Comparison of ENCODE assay signal across 8 cellular contexts in the genomic region with DNA sequence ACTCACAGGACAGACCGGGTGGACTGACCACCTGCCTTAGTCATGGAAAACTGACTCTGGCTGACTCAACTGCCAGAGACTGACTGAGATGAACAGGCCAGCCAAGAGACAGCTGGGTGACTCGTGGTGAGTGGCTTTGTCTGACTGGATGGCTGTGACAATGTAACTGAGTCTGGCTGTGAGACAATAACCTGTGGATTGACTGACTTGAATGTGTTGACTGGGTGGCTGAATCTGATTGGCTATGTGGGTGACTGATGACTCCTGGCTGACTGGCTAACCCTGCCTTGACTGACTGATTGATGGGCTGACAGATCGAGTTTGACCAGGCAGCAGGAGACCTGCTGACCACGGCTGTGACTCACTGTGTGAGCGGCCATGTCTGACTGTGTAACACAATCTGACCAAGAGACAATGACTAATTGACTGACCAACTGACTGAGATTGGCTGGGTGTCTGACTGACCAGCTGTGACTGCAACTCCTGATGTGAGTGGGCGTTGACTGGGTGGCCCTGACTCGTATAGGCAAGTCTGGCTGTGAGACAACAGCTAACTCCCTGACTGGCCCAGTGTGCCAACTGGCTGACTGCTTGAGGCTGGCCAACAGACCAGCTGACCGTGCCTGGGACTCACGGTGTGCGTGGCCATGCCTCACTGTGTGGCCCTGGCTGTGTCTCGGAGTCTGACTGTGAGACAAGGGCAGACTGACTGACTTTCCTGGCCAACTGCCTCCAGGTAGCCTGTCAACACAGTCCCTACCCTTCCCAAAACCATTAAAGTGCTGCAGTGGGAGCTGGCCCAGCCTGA.
DNase-seq lines count a peak whose midpoint lies in the region; ATAC-seq and TF ChIP-seq lines count a peak whose summit lies in the region.

No MANE protein-coding gene starts in this region.

- peak; percentile 91 for DNase-seq in AG09309 (ENCODE audit: low read depth)
- DNase-seq in activated CD4-positive, alpha-beta T cell treated with anti-CD3 and anti-CD28 coated beads, Interleukin-2, amount 50 U/mL, for 48 hours = peak; percentile 68 to 75
- peak in 35 of 42 donors; percentile 15 to 74 (median 43) for DNase-seq in head of caudate nucleus
- peak; percentile 90 for DNase-seq in stimulated activated CD4-positive, alpha-beta T cell treated with anti-CD3 and anti-CD28 coated beads, Interleukin-1b, Interleukin-23, amount 100 ng/mL, for 48 hours
- DNase-seq in NCI-H2227 treated with DMSO at 0.1 percent for 48 hours (lab: John Stamatoyannopoulos, UW) = no peak
- no peak for DNase-seq in retina
- no peak for DNase-seq in DMS 273 (lab: John Stamatoyannopoulos, UW; ENCODE audit: unreplicated experiment)

- TF ChIP-seq CTCF in AG09309 (IDR thresholded peaks at IDR 0.05; ENCODE audit: control insufficient read depth, insufficient read depth, low read depth, low read length, missing control alignments) = no peak

- H3K4me3 ChIP-seq in AG09309 (ENCODE audit: control insufficient read depth, low read depth, low read length) = no peak overlapping the region

- intact Hi-C loops in head of caudate nucleus (cut with DNase I) = loop anchor here (5.0 kb wide), 1 partner anchor 57 kb away; no protein-coding TSS in a partner anchor

- ATAC-seq in HG02852 (IDR thresholded peaks at IDR 0.05; ENCODE audit: unreplicated experiment) = peak; percentile 31

Comparison
In these comparisons a context has a peak if more than half of its experiments do, and no peak if none do; other contexts are left out.
1. DNase-seq: peak in AG09309 (single experiment), activated CD4-positive, alpha-beta T cell treated with anti-CD3 and anti-CD28 coated beads, Interleukin-2, amount 50 U/mL, for 48 hours (2 of 2), head of caudate nucleus (35 of 42) and stimulated activated CD4-positive, alpha-beta T cell treated with anti-CD3 and anti-CD28 coated beads, Interleukin-1b, Interleukin-23, amount 100 ng/mL, for 48 hours (single experiment); none in NCI-H2227 treated with DMSO at 0.1 percent for 48 hours (single experiment), retina (single experiment) and DMS 273 (single experiment).